In genomic region chr7:1160665-1161010, GRCh38 we compare ENCODE assay signal across 2 cellular contexts.
A peak's percentile ranks its signal among the peaks of the same experiment; 100 is the strongest.
TF ChIP-seq lines count a peak whose summit lies in the region.

No MANE protein-coding gene starts in this region.

TF ChIP-seq in IMR-90, 13 proteins besides CTCF, POLR2A, EP300 and RAD21:
- no peak for TF ChIP-seq NFE2L2 (IDR thresholded peaks at IDR 0.05; ENCODE audit: low read depth, low read length)

TF ChIP-seq in GM12878, 131 proteins besides CTCF, POLR2A, EP300 and RAD21:
- TF ChIP-seq CHD1 (IDR thresholded peaks at IDR 0.05; ENCODE audit: low read depth, low read length) (peak; percentile 5; the same call in 1 of the 2 replicates), MEF2B (IDR thresholded peaks at IDR 0.05; ENCODE audit: partially characterized antibody, poor library complexity, severe bottlenecking) (peak; percentile 1), ETV6 (conservative IDR thresholded peaks at IDR 0.05 in 1 of 2, IDR thresholded peaks at IDR 0.05 in 1 of 2; ENCODE audit: borderline replicate concordance in 1 of 2, low read depth in 1 of 2) (no peak), PML (IDR thresholded peaks at IDR 0.05; ENCODE audit: low read length) (0 out of 2 replicates have a peak, but pooled peaks have one; percentile 4), MLLT1 (IDR thresholded peaks at IDR 0.05) (0 out of 2 replicates have a peak, but pooled peaks have one; percentile 38), FOXM1 (IDR thresholded peaks at IDR 0.05; ENCODE audit: low read depth, low read length) (no peak)
